ENCODE assay signal across 1 cellular context in genomic region chr18:58695772-58696171, GRCh38.
TF ChIP-seq lines count a peak whose summit lies in the region.

No MANE protein-coding gene starts in this region.

TF ChIP-seq in SK-N-SH, 30 proteins besides CTCF, POLR2A, EP300 and RAD21:
- TF ChIP-seq USF1 (IDR thresholded peaks at IDR 0.05; ENCODE audit: borderline replicate concordance, low read depth): no peak
- no peak for TF ChIP-seq MEF2A (IDR thresholded peaks at IDR 0.05; ENCODE audit: borderline replicate concordance, low read depth)
- no peak for TF ChIP-seq TEAD4 (IDR thresholded peaks at IDR 0.05; ENCODE audit: borderline replicate concordance, insufficient read depth)
- TF ChIP-seq REST (IDR thresholded peaks at IDR 0.05; ENCODE audit: low read depth, low read length): no peak
- no peak for TF ChIP-seq IRF3 (IDR thresholded peaks at IDR 0.05; ENCODE audit: low read depth, low read length)
- no peak for TF ChIP-seq RCOR1 (IDR thresholded peaks at IDR 0.05; ENCODE audit: low read length)
- no peak for TF ChIP-seq POLR2AphosphoS5 (IDR thresholded peaks at IDR 0.05; ENCODE audit: low read depth, low read length)
- TF ChIP-seq FOXM1 (IDR thresholded peaks at IDR 0.05; ENCODE audit: low read depth): no peak
- TF ChIP-seq ELF1 (IDR thresholded peaks at IDR 0.05): no peak
- no peak for TF ChIP-seq EZH2phosphoT487 (IDR thresholded peaks at IDR 0.05; ENCODE audit: borderline replicate concordance, low read depth)
- TF ChIP-seq MAX (IDR thresholded peaks at IDR 0.05; ENCODE audit: low read depth): no peak
